8 cellular contexts compared by ENCODE assay signal in genomic region chr10:72336259-72337038, GRCh38. TPM values are rescaled to one million over a fixed set of nuclear protein-coding genes. Genes with fewer than 3 reads are reported as not detected.
DNase-seq lines count a peak whose midpoint lies in the region; ATAC-seq and TF ChIP-seq lines count a peak whose summit lies in the region.

No MANE protein-coding gene starts in this region.

- H3K4me3 Mint-ChIP-seq in activated CD8-positive, alpha-beta memory T cell treated with anti-CD3 and anti-CD28 coated beads, Interleukin-2, amount 10 ng/mL, durations not matched to agents 7 days and 5 days = no peak overlapping the region
- H3K4me3 Mint-ChIP-seq in type B pancreatic cell = peak overlapping the region; percentile 34

- no peaks in the 10 kb centered on the region for H3K9me3 ChIP-seq in mucosa of descending colon

- H3K4me3 ChIP-seq in cardiac fibroblast (replicated peaks in 1 of 2; ENCODE audit: low read depth in 2 of 2, low read length in 2 of 2) (peak overlapping the region; percentile 3 to 30), mucosa of descending colon (no peak overlapping the region)

- peaks cover 28% of the 10 kb centered on the region for H3K36me3 Mint-ChIP-seq in activated CD8-positive, alpha-beta memory T cell treated with anti-CD3 and anti-CD28 coated beads, Interleukin-2, amount 10 ng/mL, durations not matched to agents 7 days and 5 days
- peaks cover 8% of the 10 kb centered on the region for H3K36me3 Mint-ChIP-seq in type B pancreatic cell

- no peak for TF ChIP-seq CTCF in cardiac fibroblast (IDR thresholded peaks at IDR 0.05; ENCODE audit: low read depth, low read length)
- no peak for TF ChIP-seq CTCF in mucosa of descending colon (IDR thresholded peaks at IDR 0.05)
- no peak for TF ChIP-seq CTCF in type B pancreatic cell (conservative IDR thresholded peaks at IDR 0.05)

- peaks cover 72% of the 10 kb centered on the region for H3K4me1 Mint-ChIP-seq in activated CD8-positive, alpha-beta memory T cell treated with anti-CD3 and anti-CD28 coated beads, Interleukin-2, amount 10 ng/mL, durations not matched to agents 7 days and 5 days
- H3K4me1 Mint-ChIP-seq in type B pancreatic cell (ENCODE audit: unreplicated experiment) = peaks cover 37% of the 10 kb centered on the region

- H3K9me3 Mint-ChIP-seq in activated CD8-positive, alpha-beta memory T cell treated with anti-CD3 and anti-CD28 coated beads, Interleukin-2, amount 10 ng/mL, durations not matched to agents 7 days and 5 days (ENCODE audit: low read depth) = no peaks in the 10 kb centered on the region
- H3K9me3 Mint-ChIP-seq in type B pancreatic cell = no peaks in the 10 kb centered on the region

- ATAC-seq in activated CD8-positive, alpha-beta memory T cell treated with anti-CD3 and anti-CD28 coated beads, Interleukin-2, amount 10 ng/mL, durations not matched to agents 7 days and 5 days = no peak
- no peak for ATAC-seq in mucosa of descending colon

- CTCF ChIA-PET in activated CD8-positive, alpha-beta memory T cell treated with anti-CD3 and anti-CD28 coated beads, Interleukin-2, amount 10 ng/mL, durations not matched to agents 7 days and 5 days (lab: Charles Lee) = interaction anchor here (0.6 to 12.6 kb wide), 36 partner anchors 8 to 563 kb away, joined by 3 to 141 read pairs (median 6); partner anchors contain the start of genes ANAPC16, ASCC1, DDIT4 and DNAJB12

- peaks cover 31% of the 10 kb centered on the region for H3K4me1 ChIP-seq in mucosa of descending colon (ENCODE audit: low read depth)

- intact Hi-C loops in mucosa of descending colon (cut with DNase I, micrococcal nuclease) = loop anchor here (10.0 kb wide), 3 partner anchors 102 to 212 kb away; partner anchors contain the start of genes ANAPC16 (in 1 of the 2) and ASCC1 (in 1 of the 2)
- intact Hi-C loops in posterior vena cava (cut with DNase I) = loop anchor here (5.0 to 10.0 kb wide), 5 partner anchors 112 to 382 kb away; partner anchors contain the start of genes ANAPC16 (in 1 of the 2), ASCC1 (in 1 of the 2) and CHST3 (in 1 of the 2)

- no peaks in the 10 kb centered on the region for H3K27me3 Mint-ChIP-seq in activated CD8-positive, alpha-beta memory T cell treated with anti-CD3 and anti-CD28 coated beads, Interleukin-2, amount 10 ng/mL, durations not matched to agents 7 days and 5 days
- no peaks in the 10 kb centered on the region for H3K27me3 Mint-ChIP-seq in type B pancreatic cell

- peak overlapping the region; percentile 90 for H3K27ac Mint-ChIP-seq in activated CD8-positive, alpha-beta memory T cell treated with anti-CD3 and anti-CD28 coated beads, Interleukin-2, amount 10 ng/mL, durations not matched to agents 7 days and 5 days
- no peak overlapping the region for H3K27ac Mint-ChIP-seq in type B pancreatic cell

- H3K36me3 ChIP-seq in mucosa of descending colon (ENCODE audit: low read depth) = peaks cover 6% of the 10 kb centered on the region

- no peak for DNase-seq in activated CD8-positive, alpha-beta memory T cell treated with anti-CD3 and anti-CD28 coated beads, Interleukin-2, amount 10 ng/mL, durations not matched to agents 7 days and 5 days
- DNase-seq in activated CD8-positive, alpha-beta memory T cell treated with anti-CD3 and anti-CD28 coated beads for 24 hours = no peak
- peak; percentile 28 to 51 for DNase-seq in cardiac fibroblast (ENCODE audit: low read depth in 2 of 2)
- DNase-seq in mucosa of descending colon = peak in 2 of 3 donors; percentile 36 to 64
- DNase-seq in type B pancreatic cell (ENCODE audit: extremely low spot score, unreplicated experiment) = no peak
- DNase-seq in posterior vena cava (ENCODE audit: low spot score) = no peak
- no peak for DNase-seq in OCI-M1 (lab: John Stamatoyannopoulos, UW)
- no peak for DNase-seq in kidney tubule cell (ENCODE audit: low spot score)

RNA-seq across cellular contexts. Expression of gene DNAJB12, which starts 18.3 kb away (rescaled TPM):
- 10 to 100 TPM; 25.5 to 31.4 TPM for total RNA-seq in activated CD8-positive, alpha-beta memory T cell treated with anti-CD3 and anti-CD28 coated beads, Interleukin-2, amount 10 ng/mL, durations not matched to agents 7 days and 5 days
- 10 to 100 TPM; 37.0 to 38.9 (median 37.7) TPM for total RNA-seq in mucosa of descending colon
- total RNA-seq in type B pancreatic cell (ENCODE audit: low replicate concordance) = 30.6 and 34.3 TPM in 2 replicates
- 10 to 100 TPM; 25.3 to 26.4 TPM for total RNA-seq in posterior vena cava

Comparison
In these comparisons a context has a peak if more than half of its experiments do, and no peak if none do; other contexts are left out.
1. DNase-seq: peak in cardiac fibroblast (2 of 2) and mucosa of descending colon (2 of 3); none in activated CD8-positive, alpha-beta memory T cell treated with anti-CD3 and anti-CD28 coated beads, Interleukin-2, amount 10 ng/mL, durations not matched to agents 7 days and 5 days (single experiment), activated CD8-positive, alpha-beta memory T cell treated with anti-CD3 and anti-CD28 coated beads for 24 hours (single experiment), type B pancreatic cell (single experiment), posterior vena cava (single experiment), OCI-M1 (single experiment) and kidney tubule cell (single experiment).